In the genomic region with DNA sequence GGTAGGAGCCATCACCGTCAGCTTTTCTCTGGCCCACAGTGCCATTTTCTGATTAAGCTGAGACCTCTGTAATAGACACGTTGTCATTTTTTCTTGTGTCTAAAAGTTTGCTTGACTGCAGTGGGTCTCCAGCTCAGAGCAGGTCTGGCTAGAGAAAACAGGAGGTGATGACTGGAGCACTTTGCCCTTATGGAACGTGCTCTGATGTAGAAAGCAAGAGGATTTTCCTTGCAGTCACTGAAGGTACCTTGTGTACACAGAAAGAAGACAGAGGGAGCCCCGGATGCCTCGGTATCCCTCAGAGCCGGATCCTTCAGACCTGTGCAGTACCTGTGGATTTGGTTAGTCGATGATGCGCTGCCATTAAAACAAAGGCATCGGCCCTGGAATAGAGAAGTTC, we compare ENCODE assay signal across 19 cellular contexts.
DNase-seq lines count a peak whose midpoint lies in the region; ATAC-seq, FAIRE-seq and TF ChIP-seq lines count a peak whose summit lies in the region.
"Had no signal": no experiment of that assay in that cellular context is flagged by ENCODE, and none has a peak within 500 bp of the region (broad histone marks: within the 10 kb centered on the region; RNA-seq: fewer than 3 reads in every experiment).

No MANE protein-coding gene starts in this region.

- H3K79me1 ChIP-seq in mesenchymal stem cell (replicated peaks; ENCODE audit: low read length, poor library complexity, severe bottlenecking) = peaks cover 24% of the 10 kb centered on the region

- H3K23ac ChIP-seq in mesenchymal stem cell (ENCODE audit: low read length in 2 of 2) = no peak overlapping the region

- FAIRE-seq in small intestine (lab: Jason Lieb, UNC) = no peak
- FAIRE-seq: D721Med, G401.6 had no signal

- no peaks in the 10 kb centered on the region for H3K27me3 ChIP-seq in RWPE2 (ENCODE audit: insufficient read depth, poor library complexity, severe bottlenecking)
- no peaks in the 10 kb centered on the region for H3K27me3 ChIP-seq in mesenchymal stem cell (ENCODE audit: control insufficient read depth in 1 of 2, insufficient read depth in 1 of 2, low read length in 2 of 2)
- H3K27me3 ChIP-seq in small intestine (ENCODE audit: control insufficient read depth in 2 of 2, insufficient read depth in 2 of 2, low read length in 2 of 2) = no peaks in the 10 kb centered on the region

- H3K27me3 Mint-ChIP-seq in Calu3 (ENCODE audit: unreplicated experiment) = no peaks in the 10 kb centered on the region
- H3K27me3 Mint-ChIP-seq: CD4-positive, CD25-positive, alpha-beta regulatory T cell had no signal

- peak overlapping the region; percentile 62 for H2AK5ac ChIP-seq in mesenchymal stem cell (ENCODE audit: low read length, severe bottlenecking)

- no peak overlapping the region for H4K91ac ChIP-seq in mesenchymal stem cell (ENCODE audit: low read length)

- H3K4ac ChIP-seq in mesenchymal stem cell (ENCODE audit: low read depth in 1 of 2, low read length in 2 of 2) = no peak overlapping the region

- H3K36me3 Mint-ChIP-seq in Calu3 (ENCODE audit: insufficient read depth, unreplicated experiment) = peaks cover 17% of the 10 kb centered on the region

- H3K9me3 Mint-ChIP-seq in Calu3 (ENCODE audit: low read depth, unreplicated experiment) = no peaks in the 10 kb centered on the region
- H3K9me3 Mint-ChIP-seq: CD4-positive, CD25-positive, alpha-beta regulatory T cell; H9 had no signal

- H4K8ac ChIP-seq in mesenchymal stem cell (ENCODE audit: low read length) = no peak overlapping the region

- H3K18ac ChIP-seq in mesenchymal stem cell (ENCODE audit: low read depth in 1 of 2, low read length in 2 of 2) = no peak overlapping the region

- 97% methylated on average over 9 of the region's 9 CpGs for WGBS in mesenchymal stem cell
- 25 to 71% (median 39%) methylated on average over 9 of the region's 9 CpGs for WGBS in small intestine, 3 donors

- peaks cover 76% of the 10 kb centered on the region for H3K4me1 Mint-ChIP-seq in Calu3 (ENCODE audit: low read depth, unreplicated experiment)

- H3K14ac ChIP-seq in mesenchymal stem cell (ENCODE audit: low read length in 2 of 2) = no peak overlapping the region

- peak overlapping the region; percentile 16 for H3K4me3 Mint-ChIP-seq in Calu3 (ENCODE audit: low read depth, unreplicated experiment)
- H3K4me3 Mint-ChIP-seq: CD4-positive, CD25-positive, alpha-beta regulatory T cell; H9; IgD-negative memory B cell had no signal

- TF ChIP-seq CTCF in Calu3 (IDR thresholded peaks at IDR 0.05; ENCODE audit: unreplicated experiment) = no peak
- TF ChIP-seq CTCF in RWPE2 (IDR thresholded peaks at IDR 0.05; ENCODE audit: poor library complexity, severe bottlenecking) = no peak

- no peak overlapping the region for H2AFZ ChIP-seq in mesenchymal stem cell (ENCODE audit: low read depth, low read length)

- H2BK15ac ChIP-seq in mesenchymal stem cell (ENCODE audit: low read depth, poor library complexity, severe bottlenecking) = no peak overlapping the region

- DNase-seq in Calu3 = no peak
- no peak for DNase-seq in RWPE2 (ENCODE audit: low spot score)
- DNase-seq in mesenchymal stem cell = no peak
- peak; percentile 59 for DNase-seq in small intestine
- no peak for DNase-seq in NCI-H526 (lab: John Stamatoyannopoulos, UW)
- DNase-seq in ureter (ENCODE audit: low spot score) = no peak
- DNase-seq in HCEC 1CT = no peak
- DNase-seq: CD4-positive, CD25-positive, alpha-beta regulatory T cell; DMS79 treated with DMSO at 0.1 percent for 48 hours; H9; Kasumi-1; MM.1S; NCI-H1105; NCI-H1694; NCI-H345; NCI-H526 treated with DMSO at 0.1 percent for 48 hours had no signal

- H3K4me3 ChIP-seq in RWPE2 (ENCODE audit: severe bottlenecking) (no peak overlapping the region), mesenchymal stem cell (ENCODE audit: insufficient read depth in 1 of 2, low read depth in 1 of 2, low read length in 2 of 2) (no peak overlapping the region), small intestine (ENCODE audit: low read depth in 1 of 2, low read length in 2 of 2) (no peak overlapping the region)

- no peak overlapping the region for H2BK12ac ChIP-seq in mesenchymal stem cell (ENCODE audit: low read length in 2 of 2)

- CTCF ChIA-PET in Calu3 (lab: Charles Lee) = interaction anchor here (0.6 to 2.1 kb wide), 4 partner anchors 10 to 127 kb away, joined by 3 to 9 read pairs (median 4); no protein-coding TSS in a partner anchor

- H3K9me3 ChIP-seq in RWPE2 (ENCODE audit: severe bottlenecking) = no peaks in the 10 kb centered on the region
- H3K9me3 ChIP-seq in mesenchymal stem cell (ENCODE audit: control insufficient read depth, low read length) = no peaks in the 10 kb centered on the region
- no peaks in the 10 kb centered on the region for H3K9me3 ChIP-seq in small intestine (ENCODE audit: control insufficient read depth, low read depth)

- no TSS peak for BruUV-seq in Calu3 (replicated peaks; lab: Mats Ljungman, UMichigan)

- H3K27ac Mint-ChIP-seq in Calu3 (ENCODE audit: unreplicated experiment) = peak overlapping the region; percentile 26
- H3K27ac Mint-ChIP-seq: IgD-negative memory B cell had no signal

- no peak overlapping the region for H2BK120ac ChIP-seq in mesenchymal stem cell (ENCODE audit: low read depth, low read length)

- H3K4me1 ChIP-seq in RWPE2 (ENCODE audit: insufficient read depth, poor library complexity, severe bottlenecking) = peaks cover 41% of the 10 kb centered on the region
- H3K4me1 ChIP-seq in mesenchymal stem cell (ENCODE audit: control insufficient read depth, insufficient read depth, low read depth, low read length) = peaks cover 26% of the 10 kb centered on the region
- peaks cover under 1 to 17% of the 10 kb centered on the region in 2 donors for H3K4me1 ChIP-seq in small intestine (ENCODE audit: control insufficient read depth in 2 of 2, insufficient read depth in 1 of 2, low read depth in 1 of 2, low read length in 1 of 2)

- H3K27ac ChIP-seq in RWPE2 (ENCODE audit: poor library complexity, severe bottlenecking) (peak overlapping the region; percentile 94), mesenchymal stem cell (ENCODE audit: low read length, poor library complexity, severe bottlenecking) (no peak overlapping the region), small intestine (ENCODE audit: low read depth in 1 of 2, low read length in 1 of 2) (peak overlapping the region; percentile 60 to 61)

- intact Hi-C loops in Calu3 (cut with micrococcal nuclease; ENCODE audit: unreplicated experiment) = no loop called here

- no peak for ATAC-seq in RWPE2 (ENCODE audit: low read depth)

- H3K4me2 ChIP-seq in mesenchymal stem cell (ENCODE audit: low read length, poor library complexity, severe bottlenecking) = no peak overlapping the region

- no peak overlapping the region for H3K9ac ChIP-seq in mesenchymal stem cell (ENCODE audit: low read length)

- H2BK5ac ChIP-seq in mesenchymal stem cell (ENCODE audit: low read depth, low read length, poor library complexity, severe bottlenecking) = no peak overlapping the region

- H3K36me3 ChIP-seq in RWPE2 (ENCODE audit: low read depth) (no peaks in the 10 kb centered on the region), mesenchymal stem cell (ENCODE audit: control insufficient read depth in 1 of 2, insufficient read depth in 2 of 2, low read depth in 1 of 2, low read length in 2 of 2) (no peaks in the 10 kb centered on the region), small intestine (ENCODE audit: control insufficient read depth in 2 of 2, insufficient read depth in 2 of 2, low read length in 2 of 2) (no peaks in the 10 kb centered on the region)
